ENCODE assay signal across 8 cellular contexts in the genomic region with DNA sequence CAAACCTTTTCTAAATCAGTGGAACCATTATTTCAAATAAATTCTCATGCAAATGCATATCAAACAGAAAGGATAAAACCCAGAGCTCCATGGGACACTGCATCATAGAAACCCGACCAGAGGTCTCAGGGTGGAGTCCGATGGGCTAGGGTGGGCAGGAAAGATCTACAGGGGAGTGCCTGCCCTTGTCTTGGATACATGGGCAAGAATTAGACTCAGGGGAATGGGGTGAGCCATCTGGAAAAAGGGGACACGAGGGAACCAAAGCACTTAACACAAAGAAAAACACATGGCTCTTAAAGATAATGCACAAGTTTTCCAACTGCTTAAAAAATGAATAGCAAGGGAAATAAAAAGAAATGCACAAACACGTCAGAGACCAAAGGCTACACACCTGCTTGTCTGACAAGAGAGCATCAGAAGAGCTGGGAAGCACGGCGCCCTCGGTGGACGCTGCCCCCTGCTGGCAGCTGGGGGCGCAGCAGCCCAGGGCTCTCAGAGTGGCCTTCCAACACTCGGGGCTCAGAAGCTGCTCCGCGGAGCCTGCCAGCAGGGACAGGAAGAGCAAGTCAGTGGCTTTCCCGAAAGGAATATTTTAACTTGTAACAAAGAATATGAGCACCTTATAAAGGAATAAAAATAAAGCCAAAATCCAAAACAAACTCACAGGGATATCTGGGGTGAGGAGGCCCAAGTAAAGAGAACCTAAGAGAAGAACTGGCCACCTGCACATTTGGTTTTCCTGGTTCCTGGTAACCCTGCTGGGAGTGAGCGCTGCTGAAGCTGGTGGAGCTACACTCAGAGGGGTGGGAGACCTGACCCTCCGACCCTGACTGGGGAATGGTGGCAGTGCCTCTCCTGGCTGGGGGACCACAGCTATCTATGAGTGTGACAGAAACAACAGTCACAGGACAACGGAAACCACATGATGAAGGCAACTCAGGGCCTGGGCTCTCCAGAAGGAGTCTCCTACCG. TPM values are rescaled to one million over a fixed set of nuclear protein-coding genes. Genes with fewer than 3 reads are reported as not detected.
DNase-seq lines count a peak whose midpoint lies in the region; ATAC-seq and TF ChIP-seq lines count a peak whose summit lies in the region.

No MANE protein-coding gene starts in this region.

- ATAC-seq in GM19468 (IDR thresholded peaks at IDR 0.05; ENCODE audit: extremely low read depth, unreplicated experiment), result peak; percentile 48
- ATAC-seq in thoracic aorta (ENCODE audit: insufficient number of reproducible peaks, low FRiP score, low read depth), result peak; percentile 55

- no peaks in the 10 kb centered on the region for H3K36me3 ChIP-seq in Caco-2 (ENCODE audit: control insufficient read depth, insufficient read depth, low read length)
- H3K36me3 ChIP-seq in Peyer's patch, result peaks cover 0 to 58% (median 0%) of the 10 kb centered on the region in 3 donors
- peaks cover 12% of the 10 kb centered on the region for H3K36me3 ChIP-seq in thoracic aorta

- CTCF ChIA-PET in Caco-2 (lab: Charles Lee), result interaction anchor here (0.6 to 1.7 kb wide), 6 partner anchors 30 to 218 kb away, joined by 3 to 6 read pairs (median 4); no protein-coding TSS in a partner anchor

- POLR2A ChIA-PET in Caco-2 (lab: Charles Lee), result no interaction called here

- H3K9me3 ChIP-seq in Caco-2, result no peaks in the 10 kb centered on the region
- H3K9me3 ChIP-seq in Peyer's patch, result no peaks in the 10 kb centered on the region
- H3K9me3 ChIP-seq in thoracic aorta, result no peaks in the 10 kb centered on the region

- DNase-seq in Caco-2, result peak; percentile 36 to 64
- DNase-seq in HT-29 (ENCODE audit: low spot score), result peak; percentile 77
- peak; percentile 56 to 81 (median 78) for DNase-seq in Peyer's patch
- peak; percentile 51 to 67 for DNase-seq in activated T-helper 1 cell treated with anti-CD3 and anti-CD28 coated beads, Interleukin-2, amount 50 U/mL, for 16 hours (ENCODE audit: low read depth in 1 of 2, low spot score in 1 of 2)
- peak; percentile 61 for DNase-seq in fibroblast of villous mesenchyme (ENCODE audit: low read depth)
- DNase-seq in occipital lobe (lab: John Stamatoyannopoulos, UW), result peak; percentile 38
- no peak for DNase-seq in thoracic aorta (ENCODE audit: low spot score)

- TF ChIP-seq POLR2A in Peyer's patch (IDR thresholded peaks at IDR 0.05), result peak in 1 of 2 donors; percentile 13

- intact Hi-C loops in Caco-2 (cut with micrococcal nuclease; ENCODE audit: unreplicated experiment), result loop anchor here (1.0 kb wide), 2 partner anchors 157 to 189 kb away; no protein-coding TSS in a partner anchor

- no peak overlapping the region for H3K27ac Mint-ChIP-seq in Caco-2 (ENCODE audit: unreplicated experiment)

- TF ChIP-seq CTCF in Caco-2 (IDR thresholded peaks at IDR 0.05; ENCODE audit: insufficient read depth in 1 of 2, low read depth in 1 of 2, low read length in 1 of 2, severe bottlenecking in 1 of 2, unreplicated experiment in 1 of 2) (peak; percentile 81), Peyer's patch (IDR thresholded peaks at IDR 0.05) (peak; percentile 89 to 99 (median 94)), fibroblast of villous mesenchyme (IDR thresholded peaks at IDR 0.05; ENCODE audit: insufficient read depth, low read depth, low read length) (peak; percentile 97), thoracic aorta (IDR thresholded peaks at IDR 0.05) (peak; percentile 98)

- no peaks in the 10 kb centered on the region for H3K27me3 Mint-ChIP-seq in Caco-2 (ENCODE audit: insufficient read depth, unreplicated experiment)

- no TSS peak for BruUV-seq in Caco-2 (replicated peaks; lab: Mats Ljungman, UMichigan)

- H3K4me3 Mint-ChIP-seq in Caco-2 (ENCODE audit: unreplicated experiment), result no peak overlapping the region

- peaks cover 5% of the 10 kb centered on the region for H3K36me3 Mint-ChIP-seq in Caco-2 (ENCODE audit: insufficient read depth, unreplicated experiment)

- H3K4me1 ChIP-seq in Caco-2, result no peaks in the 10 kb centered on the region
- peaks cover 0 to 4% (median 2%) of the 10 kb centered on the region in 4 donors for H3K4me1 ChIP-seq in Peyer's patch
- H3K4me1 ChIP-seq in thoracic aorta (ENCODE audit: control insufficient read depth in 1 of 2, low read depth in 2 of 2), result peaks cover 3 to 4% of the 10 kb centered on the region in 2 donors

- H3K27ac ChIP-seq in Peyer's patch, result no peak overlapping the region
- H3K27ac ChIP-seq in thoracic aorta, result peak overlapping the region in 1 of 2 donors; percentile 40

- H3K27me3 ChIP-seq in Caco-2 (replicated peaks; ENCODE audit: control insufficient read depth, insufficient read depth, low read length) (no peaks in the 10 kb centered on the region), Peyer's patch (no peaks in the 10 kb centered on the region), thoracic aorta (replicated peaks; ENCODE audit: insufficient read depth) (no peaks in the 10 kb centered on the region)

- H3K4me1 Mint-ChIP-seq in Caco-2 (ENCODE audit: low read depth, unreplicated experiment), result no peaks in the 10 kb centered on the region

- H3K4me3 ChIP-seq in Caco-2 (ENCODE audit: low read depth, low read length) (no peak overlapping the region), Peyer's patch (no peak overlapping the region), fibroblast of villous mesenchyme (ENCODE audit: low read depth, low read length) (no peak overlapping the region), thoracic aorta (no peak overlapping the region)

- H3K9me3 Mint-ChIP-seq in Caco-2 (ENCODE audit: unreplicated experiment), result no peaks in the 10 kb centered on the region

RNA-seq across cellular contexts. Expression of gene SIGLEC15, which starts 54.5 kb away (rescaled TPM):
- total RNA-seq in Caco-2 (2022) (not detected in 2 replicates), Peyer's patch (under 1 TPM in 1 of 4 donors, not detected in 3; 0.47 TPM), fibroblast of villous mesenchyme (0.43 and 0.97 TPM in 2 replicates), occipital lobe (not detected), thoracic aorta (under 1 TPM; 0.49 to 0.54 TPM)
- total RNA-seq in HT-29 (2014; rRNA removed; shearing (Covaris generic)), result 3.5 and 5.5 TPM in 2 replicates
